In genomic region chr19:42148270-42148669, GRCh38 we compare ENCODE assay signal across 23 cellular contexts. TPM values are rescaled to one million over a fixed set of nuclear protein-coding genes. Genes with fewer than 3 reads are reported as not detected.
DNase-seq lines count a peak whose midpoint lies in the region; ATAC-seq and TF ChIP-seq lines count a peak whose summit lies in the region.
"Had no signal": no experiment of that assay in that cellular context is flagged by ENCODE, and none has a peak within 500 bp of the region (broad histone marks: within the 10 kb centered on the region; RNA-seq: fewer than 3 reads in every experiment).

No MANE protein-coding gene starts in this region.

- no peaks in the 10 kb centered on the region for H3K27me3 ChIP-seq in CD8-positive, alpha-beta T cell (ENCODE audit: insufficient read depth, low read length)
- no peaks in the 10 kb centered on the region for H3K27me3 ChIP-seq in WERI-Rb-1 (ENCODE audit: insufficient read depth, low read depth, severe bottlenecking)

- no peaks in the 10 kb centered on the region for H3K9me3 Mint-ChIP-seq in activated CD4-positive, alpha-beta T cell treated with anti-CD3 and anti-CD28 coated beads for 36 hours (ENCODE audit: low read depth)
- no peaks in the 10 kb centered on the region for H3K9me3 Mint-ChIP-seq in CD8-positive, alpha-beta T cell
- no peaks in the 10 kb centered on the region for H3K9me3 Mint-ChIP-seq in effector memory CD8-positive, alpha-beta T cell
- H3K9me3 Mint-ChIP-seq: GM23338 had no signal

- TF ChIP-seq CTCF in CD8-positive, alpha-beta T cell (IDR thresholded peaks at IDR 0.05): no peak
- TF ChIP-seq CTCF in WERI-Rb-1 (IDR thresholded peaks at IDR 0.05; ENCODE audit: low read depth, low read length) (no peak), RWPE1 (conservative IDR thresholded peaks at IDR 0.05; ENCODE audit: low read depth) (no peak)

- no peak for DNase-seq in activated CD4-positive, alpha-beta T cell treated with anti-CD3 and anti-CD28 coated beads for 36 hours
- no peak for DNase-seq in activated CD4-positive, alpha-beta T cell treated with anti-CD3 and anti-CD28 coated beads for 1 hour
- peak in 2 of 7 experiments; percentile 25 to 43 for DNase-seq in CD8-positive, alpha-beta T cell
- DNase-seq in WERI-Rb-1: no peak
- DNase-seq in effector memory CD8-positive, alpha-beta T cell: no peak
- DNase-seq in Right ventricle myocardium inferior (ENCODE audit: missing footprints): no peak
- DNase-seq in NCI-H82 treated with DMSO at 0.1 percent for 48 hours (lab: John Stamatoyannopoulos, UW; ENCODE audit: unreplicated experiment): no peak
- no peak for DNase-seq in RWPE1 (ENCODE audit: low spot score)
- DNase-seq: ACHN, GDM1, KBM-7, MM.1S, NCI-H1048, NCI-H1417 treated with DMSO at 0.1 percent for 48 hours, NCI-H187 treated with DMSO at 0.1 percent for 48 hours, NCI-H2107, NCI-H69 had no signal

- ATAC-seq in activated CD4-positive, alpha-beta T cell treated with anti-CD3 and anti-CD28 coated beads for 36 hours: peak; percentile 42
- peak; percentile 83 for ATAC-seq in CD8-positive, alpha-beta T cell
- peak; percentile 61 for ATAC-seq in effector memory CD8-positive, alpha-beta T cell (replicated peaks)
- ATAC-seq in Right ventricle myocardium inferior: no peak
- ATAC-seq: GM23338, HCT116, HepG2 had no signal

- H3K27ac Mint-ChIP-seq in activated CD4-positive, alpha-beta T cell treated with anti-CD3 and anti-CD28 coated beads for 36 hours: no peak overlapping the region
- no peak overlapping the region for H3K27ac Mint-ChIP-seq in CD8-positive, alpha-beta T cell
- H3K27ac Mint-ChIP-seq in effector memory CD8-positive, alpha-beta T cell: peak overlapping the region in 1 of 2 donors; percentile 45
- H3K27ac Mint-ChIP-seq: GM23338 had no signal

- H3K4me3 Mint-ChIP-seq in activated CD4-positive, alpha-beta T cell treated with anti-CD3 and anti-CD28 coated beads for 36 hours: no peak overlapping the region
- H3K4me3 Mint-ChIP-seq in CD8-positive, alpha-beta T cell: no peak overlapping the region
- H3K4me3 Mint-ChIP-seq in effector memory CD8-positive, alpha-beta T cell: no peak overlapping the region
- H3K4me3 Mint-ChIP-seq: GM23338 had no signal

- H3K4me1 Mint-ChIP-seq in activated CD4-positive, alpha-beta T cell treated with anti-CD3 and anti-CD28 coated beads for 36 hours: peaks cover 21% of the 10 kb centered on the region
- peaks cover 25% of the 10 kb centered on the region for H3K4me1 Mint-ChIP-seq in CD8-positive, alpha-beta T cell (ENCODE audit: low read depth)
- H3K4me1 Mint-ChIP-seq in effector memory CD8-positive, alpha-beta T cell (ENCODE audit: low read depth in 2 of 2): peaks cover 7 to 11% of the 10 kb centered on the region in 2 donors

- H3K9me3 ChIP-seq in CD8-positive, alpha-beta T cell (ENCODE audit: low read length): no peaks in the 10 kb centered on the region
- H3K9me3 ChIP-seq in WERI-Rb-1 (ENCODE audit: severe bottlenecking): no peaks in the 10 kb centered on the region
- H3K9me3 ChIP-seq: BLaER1 had no signal

- no peaks in the 10 kb centered on the region for H3K36me3 ChIP-seq in CD8-positive, alpha-beta T cell (ENCODE audit: insufficient read depth, low read length)
- H3K36me3 ChIP-seq in WERI-Rb-1: no peaks in the 10 kb centered on the region
- H3K36me3 ChIP-seq: BLaER1 had no signal

- intact Hi-C loops in activated CD4-positive, alpha-beta T cell treated with anti-CD3 and anti-CD28 coated beads for 36 hours (cut with DNase I, micrococcal nuclease): no loop called here
- intact Hi-C loops in CD8-positive, alpha-beta T cell (cut with DNase I, micrococcal nuclease): no loop called here
- intact Hi-C loops in Right ventricle myocardium inferior (cut with DNase I): no loop called here

- H3K4me3 ChIP-seq in CD8-positive, alpha-beta T cell (ENCODE audit: low read depth, low read length): no peak overlapping the region
- H3K4me3 ChIP-seq in WERI-Rb-1 (ENCODE audit: low read depth, low read length): no peak overlapping the region
- H3K4me3 ChIP-seq: BLaER1, GM23338 had no signal

- POLR2A ChIA-PET in activated CD4-positive, alpha-beta T cell treated with anti-CD3 and anti-CD28 coated beads for 36 hours (lab: Charles Lee): no interaction called here
- POLR2A ChIA-PET in CD8-positive, alpha-beta T cell (lab: Charles Lee): no interaction called here
- POLR2A ChIA-PET in RWPE1 (lab: Yijun Ruan, JAX; ENCODE audit: low non-redundant PET): no interaction called here

- CTCF ChIA-PET in activated CD4-positive, alpha-beta T cell treated with anti-CD3 and anti-CD28 coated beads for 36 hours (lab: Charles Lee): interaction anchor here (0.6 kb wide), 1 partner anchor 25 kb away, joined by 3 read pairs; no protein-coding TSS in a partner anchor
- CTCF ChIA-PET in CD8-positive, alpha-beta T cell (lab: Charles Lee): interaction anchor here (0.5 kb wide), 1 partner anchor 39 kb away, joined by 5 read pairs; no protein-coding TSS in a partner anchor
- CTCF ChIA-PET in RWPE1 (lab: Yijun Ruan, JAX): interaction anchor here (1.2 kb wide), 1 partner anchor 34 kb away, joined by 4 read pairs; no protein-coding TSS in a partner anchor

- no peaks in the 10 kb centered on the region for H3K36me3 Mint-ChIP-seq in activated CD4-positive, alpha-beta T cell treated with anti-CD3 and anti-CD28 coated beads for 36 hours (ENCODE audit: low read depth)
- H3K36me3 Mint-ChIP-seq in CD8-positive, alpha-beta T cell: peaks cover 8% of the 10 kb centered on the region
- H3K36me3 Mint-ChIP-seq in effector memory CD8-positive, alpha-beta T cell (ENCODE audit: insufficient read depth): peaks cover 3% of the 10 kb centered on the region

- H3K27me3 Mint-ChIP-seq in activated CD4-positive, alpha-beta T cell treated with anti-CD3 and anti-CD28 coated beads for 36 hours: peaks cover 2% of the 10 kb centered on the region
- H3K27me3 Mint-ChIP-seq in CD8-positive, alpha-beta T cell (ENCODE audit: low read depth): peaks cover 7% of the 10 kb centered on the region
- no peaks in the 10 kb centered on the region for H3K27me3 Mint-ChIP-seq in effector memory CD8-positive, alpha-beta T cell

- peaks cover 18% of the 10 kb centered on the region for H3K4me1 ChIP-seq in CD8-positive, alpha-beta T cell (ENCODE audit: insufficient read depth, low read length)
- H3K4me1 ChIP-seq: BLaER1 had no signal

- no peak overlapping the region for H3K27ac ChIP-seq in CD8-positive, alpha-beta T cell (ENCODE audit: low read depth, low read length)
- H3K27ac ChIP-seq in WERI-Rb-1 (0 out of 2 replicates have a peak overlapping the region, but pooled peaks have one; percentile 27), RWPE1 (no peak overlapping the region)
- H3K27ac ChIP-seq: 22Rv1, BLaER1, HL-60 had no signal

RNA-seq across cellular contexts. Expression of gene POU2F2, which starts 16.0 kb away (rescaled TPM):
- total RNA-seq in activated CD4-positive, alpha-beta T cell treated with anti-CD3 and anti-CD28 coated beads for 36 hours: 10 to 100 TPM; 43.6 to 62.8 TPM
- 10 to 100 TPM; 14.6 to 17.0 TPM for total RNA-seq in CD8-positive, alpha-beta T cell
- 1.5 TPM for total RNA-seq in Right ventricle myocardium inferior
